ENCODE assay signal across 17 cellular contexts in the genomic region with DNA sequence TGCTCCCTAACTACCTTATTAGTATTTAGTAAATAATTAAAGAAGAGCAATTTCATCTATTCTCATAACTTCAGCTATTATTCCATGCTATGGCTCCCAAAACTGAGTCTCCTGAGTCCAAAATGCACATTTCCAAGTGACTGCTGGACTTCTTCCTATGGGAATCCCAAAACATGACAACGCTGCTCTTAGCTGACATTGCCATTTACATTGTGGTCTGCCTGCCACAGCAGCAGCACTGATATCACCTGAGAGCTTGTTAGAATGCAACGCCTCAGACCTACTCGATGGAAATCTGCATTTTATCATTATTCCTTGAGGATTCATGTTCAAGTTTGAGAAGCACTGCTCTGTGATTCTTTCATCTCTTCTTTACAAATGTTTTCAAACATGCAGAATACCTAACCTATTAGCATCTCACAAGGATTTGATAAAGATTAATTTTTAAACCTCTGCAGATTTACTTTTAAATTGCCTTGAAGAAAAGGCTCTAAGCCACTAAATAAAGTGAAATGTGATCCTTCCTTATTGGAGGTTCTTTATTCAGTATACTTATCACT.
DNase-seq lines count a peak whose midpoint lies in the region; ATAC-seq, FAIRE-seq and TF ChIP-seq lines count a peak whose summit lies in the region.
"Had no signal": no experiment of that assay in that cellular context is flagged by ENCODE, and none has a peak within 500 bp of the region (broad histone marks: within the 10 kb centered on the region; RNA-seq: fewer than 3 reads in every experiment).

No MANE protein-coding gene starts in this region.

- no peak overlapping the region for H3K23ac ChIP-seq in H1 (ENCODE audit: insufficient read length)

- 0 out of 2 replicates have a peak overlapping the region, but pooled peaks have one; percentile 75 for H2BK15ac ChIP-seq in H1 (ENCODE audit: low read length)

- 92% methylated on average over 3 of the region's 3 CpGs; no CpG with 5 or more reads in 1 of the 2 experiments for WGBS in H1 (ENCODE audit: extremely low coverage in 1 of 2, insufficient coverage in 1 of 2, insufficient read length in 1 of 2, insufficient replicate concordance in 2 of 2, low coverage in 1 of 2, low lambda C conversion rate in 2 of 2, missing lambda C conversion rate in 1 of 2), 2 experiments

- H4K91ac ChIP-seq in H1 (replicated peaks; ENCODE audit: insufficient read length, low read length), result no peak overlapping the region

- no peak overlapping the region for H2AFZ ChIP-seq in H1 (ENCODE audit: low read length)

- H3K9me3 ChIP-seq in H1 (ENCODE audit: insufficient read depth in 2 of 2, low read depth in 1 of 2, low read length in 1 of 2), result no peaks in the 10 kb centered on the region
- H3K9me3 ChIP-seq: HAP-1 had no signal

- no peaks in the 10 kb centered on the region for H3K23me2 ChIP-seq in H1 (ENCODE audit: low read depth, low read length)

- no peak overlapping the region for H4K8ac ChIP-seq in H1 (ENCODE audit: extremely low read depth, insufficient read depth, low read length)

- H3K14ac ChIP-seq in H1 (ENCODE audit: insufficient read length), result no peak overlapping the region

- H3K56ac ChIP-seq in H1 (replicated peaks; ENCODE audit: insufficient read length, low read depth, low read length), result no peak overlapping the region

- no peak overlapping the region for H2BK120ac ChIP-seq in H1 (replicated peaks; ENCODE audit: low read depth, low read length)

- no peak overlapping the region for H3K4ac ChIP-seq in H1 (replicated peaks; ENCODE audit: insufficient read length, low read depth, low read length)

- no peak overlapping the region for H3K27ac ChIP-seq in H1 (ENCODE audit: low read depth, low read length)
- H3K27ac ChIP-seq: C4-2B had no signal

- H2BK12ac ChIP-seq in H1 (ENCODE audit: low read depth, low read length), result no peak overlapping the region

- H2BK20ac ChIP-seq in H1 (ENCODE audit: low read length), result no peak overlapping the region

- no peak for FAIRE-seq in H1 (lab: Jason Lieb, UNC)

- no peaks in the 10 kb centered on the region for H3K79me2 ChIP-seq in H1 (ENCODE audit: control insufficient read depth in 1 of 2, insufficient read depth in 2 of 2, low read length in 2 of 2)

- no peak for TF ChIP-seq EP300 in H1 (IDR thresholded peaks at IDR 0.05; ENCODE audit: borderline replicate concordance in 1 of 2, low read depth in 2 of 2, low read length in 2 of 2)

- TF ChIP-seq RAD21 in H1 (IDR thresholded peaks at IDR 0.05 in 1 of 2, conservative IDR thresholded peaks at IDR 0.05 in 1 of 2; ENCODE audit: low read depth in 2 of 2, low read length in 2 of 2), result no peak

- TF ChIP-seq POLR2A in H1 (IDR thresholded peaks at IDR 0.05; ENCODE audit: control extremely low read depth in 1 of 2, low read depth in 2 of 2, low read length in 2 of 2), result no peak

- no peak overlapping the region for H2AK5ac ChIP-seq in H1 (ENCODE audit: low read depth, low read length)

- CTCF ChIA-PET in H1 (lab: Charles Lee; ENCODE audit: partially characterized antibody), result interaction anchor here (0.5 to 1.5 kb wide), 3 partner anchors 10 to 274 kb away, joined by 3 to 5 read pairs (median 4); no protein-coding TSS in a partner anchor

- H3K18ac ChIP-seq in H1 (ENCODE audit: extremely low read depth, low read length), result no peak overlapping the region

- H4K20me1 ChIP-seq in H1 (replicated peaks in 1 of 2; ENCODE audit: control insufficient read depth in 1 of 2, insufficient read depth in 2 of 2, low read length in 2 of 2), result no peaks in the 10 kb centered on the region

- no peak for ATAC-seq in SK-N-SH treated with all-trans-retinoic acid at 6 μM for 48 hours

- no peaks in the 10 kb centered on the region for H3K9me3 Mint-ChIP-seq in nephron

- no peak overlapping the region for H3K4me3 ChIP-seq in H1 (ENCODE audit: extremely low read depth in 1 of 4, insufficient read depth in 2 of 4, low read depth in 3 of 4, low read length in 4 of 4)
- H3K4me3 ChIP-seq: HAP-1 had no signal

- no peak overlapping the region for H3K4me3 Mint-ChIP-seq in nephron

- no peaks in the 10 kb centered on the region for H3K4me1 ChIP-seq in H1 (replicated peaks in 1 of 4; ENCODE audit: control insufficient read depth in 3 of 4, insufficient read depth in 4 of 4, low read length in 3 of 4)

- no peaks in the 10 kb centered on the region for H3K27me3 ChIP-seq in H1 (replicated peaks in 1 of 4; ENCODE audit: control insufficient read depth in 3 of 4, extremely low read depth in 1 of 4, insufficient read depth in 3 of 4, low read length in 3 of 4)

- peak; percentile 3 for DNase-seq in NCI-H748 (lab: John Stamatoyannopoulos, UW; ENCODE audit: unreplicated experiment)
- no peak for DNase-seq in NCI-H748 treated with DMSO at 0.1 percent for 48 hours (lab: John Stamatoyannopoulos, UW)
- DNase-seq in NCI-H146 (lab: John Stamatoyannopoulos, UW), result peak; percentile 16
- no peak for DNase-seq in H1 (ENCODE audit: low read depth in 1 of 2, low spot score in 2 of 2)
- DNase-seq in pons (ENCODE audit: low spot score), result no peak
- DNase-seq in GM20000 (ENCODE audit: low spot score), result no peak
- DNase-seq: DMS79, NCI-H1417 treated with DMSO at 0.1 percent for 48 hours, NCI-H2029 treated with DMSO at 0.1 percent for 48 hours, NCI-H510A treated with DMSO at 0.1 percent for 48 hours, OCI-M1, RPMI8226, SW 1271 had no signal

- H3K79me1 ChIP-seq in H1 (ENCODE audit: low read depth, low read length), result no peaks in the 10 kb centered on the region

- TF ChIP-seq CTCF in H1 (IDR thresholded peaks at IDR 0.05; ENCODE audit: control extremely low read depth in 1 of 3, insufficient read depth in 1 of 3, low read depth in 1 of 3, low read length in 3 of 3), result no peak
- TF ChIP-seq CTCF in nephron (IDR thresholded peaks at IDR 0.05; ENCODE audit: unreplicated experiment in 3 of 3), result no peak
- no peak for TF ChIP-seq CTCF in GM20000 (IDR thresholded peaks at IDR 0.05; ENCODE audit: extremely low read depth, missing control alignments)

- H3K4me1 Mint-ChIP-seq in nephron, result peaks cover 17% of the 10 kb centered on the region

- no peaks in the 10 kb centered on the region for H3K27me3 Mint-ChIP-seq in nephron (ENCODE audit: low read depth)

- H3K36me3 Mint-ChIP-seq in nephron (ENCODE audit: low read depth), result peaks cover 26% of the 10 kb centered on the region

- H3K36me3 ChIP-seq in H1 (ENCODE audit: control insufficient read depth in 2 of 4, insufficient read depth in 4 of 4, low read length in 3 of 4), result peaks cover 0 to 5% (median 2%) of the 10 kb centered on the region in 4 experiments; a peak in 2 of 8 replicates

- no peak overlapping the region for H3K9ac ChIP-seq in H1 (replicated peaks in 1 of 4; ENCODE audit: extremely low read depth in 1 of 4, low read depth in 3 of 4, low read length in 3 of 4)

- no peak overlapping the region for H3K4me2 ChIP-seq in H1 (ENCODE audit: insufficient read depth in 1 of 2, low read depth in 2 of 2, low read length in 2 of 2)

- no peak overlapping the region for H4K5ac ChIP-seq in H1 (ENCODE audit: insufficient read length, low read depth, low read length)

- H3K27ac Mint-ChIP-seq in nephron, result peak overlapping the region; percentile 25 to 73 (median 57)

- H2BK5ac ChIP-seq in H1 (ENCODE audit: low read depth, low read length), result no peak overlapping the region

- POLR2A ChIA-PET in H1 (lab: Charles Lee; ENCODE audit: partially characterized antibody), result no interaction called here

TF ChIP-seq in H1, 55 proteins besides CTCF, POLR2A, EP300 and RAD21 (continues in another document):
- TF ChIP-seq RNF2 (IDR thresholded peaks at IDR 0.05; ENCODE audit: borderline replicate concordance, low read depth, low read length, missing control alignments, poor library complexity, severe bottlenecking), result no peak
- no peak for TF ChIP-seq CREB1 (IDR thresholded peaks at IDR 0.05)
- TF ChIP-seq TCF12 (IDR thresholded peaks at IDR 0.05; ENCODE audit: low read depth, low read length), result no peak
- no peak for TF ChIP-seq POU5F1 (IDR thresholded peaks at IDR 0.05; ENCODE audit: low read depth, low read length)
- TF ChIP-seq CHD1 (IDR thresholded peaks at IDR 0.05; ENCODE audit: low read depth, low read length), result no peak
- TF ChIP-seq NANOG (IDR thresholded peaks at IDR 0.05; ENCODE audit: insufficient read depth, low read depth, low read length, poor library complexity, severe bottlenecking), result no peak
- TF ChIP-seq KDM5A (IDR thresholded peaks at IDR 0.05; ENCODE audit: low read length), result no peak
- TF ChIP-seq, protein P1, sequence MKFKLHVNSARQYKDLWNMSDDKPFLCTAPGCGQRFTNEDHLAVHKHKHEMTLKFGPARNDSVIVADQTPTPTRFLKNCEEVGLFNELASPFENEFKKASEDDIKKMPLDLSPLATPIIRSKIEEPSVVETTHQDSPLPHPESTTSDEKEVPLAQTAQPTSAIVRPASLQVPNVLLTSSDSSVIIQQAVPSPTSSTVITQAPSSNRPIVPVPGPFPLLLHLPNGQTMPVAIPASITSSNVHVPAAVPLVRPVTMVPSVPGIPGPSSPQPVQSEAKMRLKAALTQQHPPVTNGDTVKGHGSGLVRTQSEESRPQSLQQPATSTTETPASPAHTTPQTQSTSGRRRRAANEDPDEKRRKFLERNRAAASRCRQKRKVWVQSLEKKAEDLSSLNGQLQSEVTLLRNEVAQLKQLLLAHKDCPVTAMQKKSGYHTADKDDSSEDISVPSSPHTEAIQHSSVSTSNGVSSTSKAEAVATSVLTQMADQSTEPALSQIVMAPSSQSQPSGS (IDR thresholded peaks at IDR 0.05; ENCODE audit: low read length), result no peak

TF ChIP-seq in SK-N-SH treated with all-trans-retinoic acid at 6 μM for 48 hours, 23 proteins besides CTCF, POLR2A, EP300 and RAD21 (continues in another document):
- TF ChIP-seq RARB (CRISPR knock-in tag; IDR thresholded peaks at IDR 0.05) (no peak), TCF4 (CRISPR knock-in tag; IDR thresholded peaks at IDR 0.05; ENCODE audit: borderline replicate concordance) (no peak), ZFP3 (CRISPR knock-in tag; IDR thresholded peaks at IDR 0.05) (no peak)
- TF ChIP-seq, protein P2, sequence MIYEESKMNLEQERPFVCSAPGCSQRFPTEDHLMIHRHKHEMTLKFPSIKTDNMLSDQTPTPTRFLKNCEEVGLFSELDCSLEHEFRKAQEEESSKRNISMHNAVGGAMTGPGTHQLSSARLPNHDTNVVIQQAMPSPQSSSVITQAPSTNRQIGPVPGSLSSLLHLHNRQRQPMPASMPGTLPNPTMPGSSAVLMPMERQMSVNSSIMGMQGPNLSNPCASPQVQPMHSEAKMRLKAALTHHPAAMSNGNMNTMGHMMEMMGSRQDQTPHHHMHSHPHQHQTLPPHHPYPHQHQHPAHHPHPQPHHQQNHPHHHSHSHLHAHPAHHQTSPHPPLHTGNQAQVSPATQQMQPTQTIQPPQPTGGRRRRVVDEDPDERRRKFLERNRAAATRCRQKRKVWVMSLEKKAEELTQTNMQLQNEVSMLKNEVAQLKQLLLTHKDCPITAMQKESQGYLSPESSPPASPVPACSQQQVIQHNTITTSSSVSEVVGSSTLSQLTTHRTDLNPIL (CRISPR knock-in tag; IDR thresholded peaks at IDR 0.05; ENCODE audit: low read depth), result no peak

Comparison
In these comparisons a context has a peak if more than half of its experiments do, and no peak if none do; other contexts are left out.
1. DNase-seq: peak in NCI-H748 (single experiment) and NCI-H146 (single experiment); none in NCI-H748 treated with DMSO at 0.1 percent for 48 hours (single experiment), H1 (0 of 2), pons (single experiment) and GM20000 (single experiment).